In the genomic region with DNA sequence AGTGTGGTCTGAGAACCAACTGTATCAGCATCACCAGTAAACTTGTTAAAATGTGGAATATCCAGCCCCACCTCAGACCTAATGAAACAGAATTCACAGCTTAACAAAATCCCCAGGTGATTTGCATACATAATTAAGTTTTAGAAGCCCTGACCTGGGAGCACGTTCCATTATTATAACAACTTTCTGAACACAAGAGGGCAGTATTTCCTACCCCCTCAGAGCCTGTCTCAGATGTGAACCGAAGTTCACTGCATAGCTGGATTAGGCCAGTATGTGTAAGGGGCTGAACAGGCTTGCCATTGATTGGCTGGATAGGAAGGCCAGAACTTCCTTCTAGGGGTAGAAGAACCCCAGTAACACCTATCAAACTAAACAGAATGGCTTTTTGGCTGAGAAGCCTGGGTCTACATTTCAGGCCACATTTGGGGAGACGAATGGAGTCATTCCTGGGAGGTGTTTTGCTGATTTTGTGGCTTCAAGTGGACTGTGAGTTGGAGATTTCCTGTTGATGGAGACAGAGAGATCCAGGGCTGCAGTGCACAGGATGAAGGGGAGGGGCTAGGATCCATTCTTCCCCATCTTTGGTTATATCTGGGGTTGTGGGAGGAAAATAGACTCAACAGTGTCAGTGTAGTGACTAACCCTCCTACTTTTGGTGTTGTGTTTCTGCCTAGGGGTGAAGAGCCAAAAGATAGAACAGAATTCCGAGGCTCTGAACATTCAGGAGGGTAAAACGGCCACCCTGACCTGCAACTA, we compare ENCODE assay signal across 8 cellular contexts.
DNase-seq lines count a peak whose midpoint lies in the region; ATAC-seq, FAIRE-seq and TF ChIP-seq lines count a peak whose summit lies in the region.

No MANE protein-coding gene starts in this region.

- no peaks in the 10 kb centered on the region for H3K9me3 ChIP-seq in H1 (ENCODE audit: insufficient read depth in 2 of 2, low read depth in 1 of 2, low read length in 1 of 2)
- H3K9me3 ChIP-seq in prostate gland = no peaks in the 10 kb centered on the region
- H3K9me3 ChIP-seq in gastrocnemius medialis = no peaks in the 10 kb centered on the region

- no peak overlapping the region for H2BK12ac ChIP-seq in H1 (ENCODE audit: low read depth, low read length)

- H3K4me1 ChIP-seq in H1 (replicated peaks in 1 of 4; ENCODE audit: control insufficient read depth in 3 of 4, insufficient read depth in 4 of 4, low read length in 3 of 4) (no peaks in the 10 kb centered on the region), prostate gland (replicated peaks) (no peaks in the 10 kb centered on the region), gastrocnemius medialis (no peaks in the 10 kb centered on the region)

- H2AK5ac ChIP-seq in H1 (ENCODE audit: low read depth, low read length) = no peak overlapping the region

- ATAC-seq in gastrocnemius medialis = no peak

- TF ChIP-seq POLR2A in H1 (IDR thresholded peaks at IDR 0.05; ENCODE audit: control extremely low read depth in 1 of 2, low read depth in 2 of 2, low read length in 2 of 2) (no peak), prostate gland (IDR thresholded peaks at IDR 0.05) (no peak), gastrocnemius medialis (IDR thresholded peaks at IDR 0.05) (no peak)

- peak; percentile 38 for DNase-seq in ELR (ENCODE audit: low read depth)
- peak; percentile 3 for DNase-seq in HCEC 1CT
- DNase-seq in RPMI8226 = peak; percentile 10
- no peak for DNase-seq in H1 (ENCODE audit: low read depth in 1 of 2, low spot score in 2 of 2)
- no peak for DNase-seq in prostate gland (ENCODE audit: low spot score)
- DNase-seq in gastrocnemius medialis = no peak
- no peak for DNase-seq in DMS79 (lab: John Stamatoyannopoulos, UW)
- no peak for DNase-seq in NK-92 treated with Interleukin-12 subunit alpha and Interleukin-12 subunit beta, amount 100 ng/mL, for 24 hours (lab: John Stamatoyannopoulos, UW)

- TF ChIP-seq CTCF in H1 (IDR thresholded peaks at IDR 0.05; ENCODE audit: control extremely low read depth in 1 of 3, insufficient read depth in 1 of 3, low read depth in 1 of 3, low read length in 3 of 3) (peak in 2 of 3 experiments; percentile 68 to 77; a peak in 3 of 4 replicates), prostate gland (IDR thresholded peaks at IDR 0.05) (peak in 3 of 4 experiments; percentile 17 to 41 (median 25)), gastrocnemius medialis (IDR thresholded peaks at IDR 0.05 in 4 of 5, conservative IDR thresholded peaks at IDR 0.05 in 1 of 5) (no peak)

- no peaks in the 10 kb centered on the region for H3K27me3 ChIP-seq in H1 (replicated peaks in 1 of 4; ENCODE audit: control insufficient read depth in 3 of 4, extremely low read depth in 1 of 4, insufficient read depth in 3 of 4, low read length in 3 of 4)
- H3K27me3 ChIP-seq in prostate gland (replicated peaks; ENCODE audit: insufficient read depth) = no peaks in the 10 kb centered on the region
- no peaks in the 10 kb centered on the region for H3K27me3 ChIP-seq in gastrocnemius medialis

- H3K36me3 ChIP-seq in H1 (ENCODE audit: control insufficient read depth in 2 of 4, insufficient read depth in 4 of 4, low read length in 3 of 4) (no peaks in the 10 kb centered on the region), prostate gland (no peaks in the 10 kb centered on the region), gastrocnemius medialis (no peaks in the 10 kb centered on the region)

- H3K4me3 ChIP-seq in H1 (ENCODE audit: extremely low read depth in 1 of 4, insufficient read depth in 2 of 4, low read depth in 3 of 4, low read length in 4 of 4) (no peak overlapping the region), prostate gland (no peak overlapping the region), gastrocnemius medialis (no peak overlapping the region)

- no peak overlapping the region for H2BK5ac ChIP-seq in H1 (ENCODE audit: low read depth, low read length)

- CTCF ChIA-PET in H1 (lab: Charles Lee; ENCODE audit: partially characterized antibody) = interaction anchor here (0.7 to 2.4 kb wide), 21 partner anchors 11 to 270 kb away, joined by 3 to 12 read pairs (median 4); no protein-coding TSS in a partner anchor

- H3K23ac ChIP-seq in H1 (ENCODE audit: insufficient read length) = no peak overlapping the region

- no peaks in the 10 kb centered on the region for H4K20me1 ChIP-seq in H1 (replicated peaks in 1 of 2; ENCODE audit: control insufficient read depth in 1 of 2, insufficient read depth in 2 of 2, low read length in 2 of 2)

- no peak overlapping the region for H3K27ac ChIP-seq in H1 (ENCODE audit: low read depth, low read length)
- H3K27ac ChIP-seq in prostate gland = no peak overlapping the region
- H3K27ac ChIP-seq in gastrocnemius medialis = no peak overlapping the region

- WGBS in H1 (ENCODE audit: extremely low coverage in 1 of 2, insufficient coverage in 1 of 2, insufficient read length in 1 of 2, insufficient replicate concordance in 2 of 2, low coverage in 1 of 2, low lambda C conversion rate in 2 of 2, missing lambda C conversion rate in 1 of 2), 2 experiments = 57% methylated on average over 5 of the region's 5 CpGs; no CpG with 5 or more reads in 1 of the 2 experiments
- WGBS in prostate gland = 46% methylated on average over 5 of the region's 5 CpGs

- peaks cover 1% of the 10 kb centered on the region; the same call in 1 of the 2 replicates for H3K23me2 ChIP-seq in H1 (ENCODE audit: low read depth, low read length)

- FAIRE-seq in H1 (lab: Jason Lieb, UNC) = peak; percentile 99

- no peak overlapping the region for H2BK120ac ChIP-seq in H1 (replicated peaks; ENCODE audit: low read depth, low read length)

- H3K79me1 ChIP-seq in H1 (ENCODE audit: low read depth, low read length) = no peaks in the 10 kb centered on the region

- no peak overlapping the region for H2BK20ac ChIP-seq in H1 (ENCODE audit: low read length)

- H3K18ac ChIP-seq in H1 (ENCODE audit: extremely low read depth, low read length) = no peak overlapping the region

- TF ChIP-seq RAD21 in H1 (IDR thresholded peaks at IDR 0.05 in 1 of 2, conservative IDR thresholded peaks at IDR 0.05 in 1 of 2; ENCODE audit: low read depth in 2 of 2, low read length in 2 of 2) = peak; percentile 52 to 70

- H3K56ac ChIP-seq in H1 (replicated peaks; ENCODE audit: insufficient read length, low read depth, low read length) = no peak overlapping the region

- H3K4ac ChIP-seq in H1 (replicated peaks; ENCODE audit: insufficient read length, low read depth, low read length) = no peak overlapping the region

- H2BK15ac ChIP-seq in H1 (ENCODE audit: low read length) = no peak overlapping the region

- POLR2A ChIA-PET in H1 (lab: Charles Lee; ENCODE audit: partially characterized antibody) = no interaction called here

- H4K5ac ChIP-seq in H1 (ENCODE audit: insufficient read length, low read depth, low read length) = no peak overlapping the region

- intact Hi-C loops in prostate gland (cut with DNase I) = no loop called here
- intact Hi-C loops in gastrocnemius medialis (cut with DNase I; ENCODE audit: low total_unique reads) = no loop called here

- H3K4me2 ChIP-seq in H1 (ENCODE audit: insufficient read depth in 1 of 2, low read depth in 2 of 2, low read length in 2 of 2) = no peak overlapping the region

- no peak overlapping the region for H4K8ac ChIP-seq in H1 (ENCODE audit: extremely low read depth, insufficient read depth, low read length)

- no peaks in the 10 kb centered on the region for H3K79me2 ChIP-seq in H1 (ENCODE audit: control insufficient read depth in 1 of 2, insufficient read depth in 2 of 2, low read length in 2 of 2)

- in situ Hi-C loops in gastrocnemius medialis (cut with MboI; ENCODE audit: low sequenced_read_pairs in 4 of 4) = no loop called here

- no peak for TF ChIP-seq EP300 in H1 (IDR thresholded peaks at IDR 0.05; ENCODE audit: borderline replicate concordance in 1 of 2, low read depth in 2 of 2, low read length in 2 of 2)

- H3K9ac ChIP-seq in H1 (replicated peaks in 1 of 4; ENCODE audit: extremely low read depth in 1 of 4, low read depth in 3 of 4, low read length in 3 of 4) = no peak overlapping the region

- peak overlapping the region; percentile 94 for H2AFZ ChIP-seq in H1 (ENCODE audit: low read length)

- no peak overlapping the region for H3K14ac ChIP-seq in H1 (ENCODE audit: insufficient read length)

- no peak overlapping the region for H4K91ac ChIP-seq in H1 (replicated peaks; ENCODE audit: insufficient read length, low read length)

TF ChIP-seq in H1, 55 proteins besides CTCF, POLR2A, EP300 and RAD21:
- TF ChIP-seq KDM5A (IDR thresholded peaks at IDR 0.05; ENCODE audit: low read length) (no peak), SUZ12 (IDR thresholded peaks at IDR 0.05; ENCODE audit: low read length) (no peak), RXRA (IDR thresholded peaks at IDR 0.05; ENCODE audit: insufficient read depth, low read depth, low read length) (0 out of 2 replicates have a peak, but pooled peaks have one; percentile 43)

Comparison
In these comparisons a context has a peak if more than half of its experiments do, and no peak if none do; other contexts are left out.
1. DNase-seq: peak in ELR (single experiment), HCEC 1CT (single experiment) and RPMI8226 (single experiment); none in H1 (0 of 2), prostate gland (single experiment), gastrocnemius medialis (0 of 2), DMS79 (single experiment) and NK-92 treated with Interleukin-12 subunit alpha and Interleukin-12 subunit beta, amount 100 ng/mL, for 24 hours (single experiment).
2. CTCF ChIP-seq: peak in H1 (2 of 3) and prostate gland (3 of 4); none in gastrocnemius medialis (0 of 5).